Comparison of ENCODE assay signal across 8 cellular contexts in the genomic region with DNA sequence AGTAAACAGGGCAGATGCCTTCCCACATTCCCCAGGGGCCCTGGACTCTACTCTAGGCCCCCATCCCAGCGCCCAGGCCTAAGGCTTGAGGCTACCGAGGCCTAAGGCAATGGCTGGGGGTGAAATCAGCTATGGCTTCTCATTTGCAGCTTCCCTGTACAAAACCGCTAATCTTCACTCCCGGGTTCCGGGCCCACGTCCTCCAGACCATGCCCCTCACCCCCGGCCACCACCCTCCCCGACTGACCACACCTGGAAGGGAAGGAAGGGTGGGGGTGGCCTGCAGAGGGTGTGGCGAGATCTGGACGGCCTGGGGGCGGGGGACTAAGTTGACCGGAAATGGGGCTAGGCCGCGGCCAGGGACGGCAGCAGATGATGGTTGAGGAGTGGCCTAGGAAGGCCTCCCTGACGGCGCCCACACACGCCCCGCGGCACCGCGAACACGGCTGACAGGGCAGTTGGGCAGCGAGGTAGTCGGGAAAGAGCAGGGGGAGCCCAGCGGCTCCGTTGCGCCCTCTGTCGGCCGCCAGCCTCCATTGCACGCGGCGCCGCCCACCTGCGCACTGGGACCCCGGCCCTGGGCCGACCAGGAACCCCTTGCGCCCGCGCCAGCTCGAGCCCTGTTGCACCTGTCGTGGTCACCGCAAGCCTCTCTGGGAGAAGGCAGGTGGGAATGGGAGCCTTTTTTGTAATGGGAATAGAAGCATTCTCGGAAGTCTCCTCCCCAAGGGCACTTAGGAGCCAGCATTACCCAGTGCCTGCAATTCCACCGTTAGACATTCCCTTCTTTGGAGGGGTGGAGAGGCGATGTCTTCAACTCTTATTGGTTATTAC.
DNase-seq lines count a peak whose midpoint lies in the region; ATAC-seq and TF ChIP-seq lines count a peak whose summit lies in the region.

No MANE protein-coding gene starts in this region.

- H3K27ac ChIP-seq in SJSA1 = peak overlapping the region; percentile 46
- H3K27ac ChIP-seq in osteoblast (ENCODE audit: low read depth, low read length) = peak overlapping the region; percentile 56
- peak overlapping the region; percentile 57 to 93 (median 84) for H3K27ac ChIP-seq in tibial nerve

- H2AFZ ChIP-seq in osteoblast (ENCODE audit: low read length) = peak overlapping the region; percentile 85

- no peaks in the 10 kb centered on the region for H3K4me1 Mint-ChIP-seq in activated naive CD4-positive, alpha-beta T cell treated with anti-CD3 and anti-CD28 coated beads, Interleukin-2, amount 10 ng/mL, durations not matched to agents 7 days and 5 days

- peak in 1 of 2 donors; percentile 49 for TF ChIP-seq EP300 in tibial nerve (IDR thresholded peaks at IDR 0.05)

- DNase-seq in CD1c-positive myeloid dendritic cell (ENCODE audit: extremely low spot score) (peak; percentile 66), HuH-7.5 (ENCODE audit: low spot score) (peak; percentile 77), SJSA1 (ENCODE audit: low read depth in 1 of 2, low spot score in 2 of 2) (peak; percentile 52 to 77), glomerular visceral epithelial cell (ENCODE audit: extremely low spot score) (peak; percentile 71), osteoblast (ENCODE audit: insufficient read length, low spot score, missing footprints) (peak; percentile 94), tibial nerve (ENCODE audit: low spot score in 2 of 2) (peak; percentile 29 to 47)
- DNase-seq in activated naive CD4-positive, alpha-beta T cell treated with anti-CD3 and anti-CD28 coated beads, Interleukin-2, amount 10 ng/mL, durations not matched to agents 7 days and 5 days = peak; percentile 63

- H3K79me2 ChIP-seq in osteoblast (ENCODE audit: insufficient read depth, low read length) = no peaks in the 10 kb centered on the region

- no peak for TF ChIP-seq POLR2A in tibial nerve (IDR thresholded peaks at IDR 0.05)

- peak; percentile 81 for TF ChIP-seq CTCF in osteoblast (IDR thresholded peaks at IDR 0.05; ENCODE audit: extremely low read depth, low read depth, low read length)
- peak; percentile 97 to 98 (median 98) for TF ChIP-seq CTCF in tibial nerve (IDR thresholded peaks at IDR 0.05)

- peaks cover 24% of the 10 kb centered on the region for H3K27me3 Mint-ChIP-seq in activated naive CD4-positive, alpha-beta T cell treated with anti-CD3 and anti-CD28 coated beads, Interleukin-2, amount 10 ng/mL, durations not matched to agents 7 days and 5 days

- H3K27me3 ChIP-seq in SJSA1 (replicated peaks) (no peaks in the 10 kb centered on the region), osteoblast (ENCODE audit: insufficient read depth, low read length) (no peaks in the 10 kb centered on the region), tibial nerve (no peaks in the 10 kb centered on the region)

- no peaks in the 10 kb centered on the region for H3K9me3 Mint-ChIP-seq in activated naive CD4-positive, alpha-beta T cell treated with anti-CD3 and anti-CD28 coated beads, Interleukin-2, amount 10 ng/mL, durations not matched to agents 7 days and 5 days

- H4K20me1 ChIP-seq in osteoblast (ENCODE audit: insufficient read depth, low read length) = no peaks in the 10 kb centered on the region

- CTCF ChIA-PET in activated naive CD4-positive, alpha-beta T cell treated with anti-CD3 and anti-CD28 coated beads, Interleukin-2, amount 10 ng/mL, durations not matched to agents 7 days and 5 days (lab: Charles Lee) = interaction anchor here (0.6 to 2.0 kb wide), 13 partner anchors 9 to 340 kb away, joined by 3 to 9 read pairs (median 3); no protein-coding TSS in a partner anchor

- H3K9me3 ChIP-seq in SJSA1 (replicated peaks) (no peaks in the 10 kb centered on the region), osteoblast (ENCODE audit: low read depth, low read length) (no peaks in the 10 kb centered on the region), tibial nerve (no peaks in the 10 kb centered on the region)

- peaks cover 41% of the 10 kb centered on the region for H3K4me1 ChIP-seq in SJSA1 (replicated peaks)
- peaks cover 28% of the 10 kb centered on the region for H3K4me1 ChIP-seq in osteoblast (ENCODE audit: insufficient read depth, low read length)
- peaks cover 0 to 51% (median 19%) of the 10 kb centered on the region in 4 donors for H3K4me1 ChIP-seq in tibial nerve

- 0 out of 2 replicates have a peak overlapping the region, but pooled peaks have one; percentile 7 for H3K4me3 ChIP-seq in SJSA1
- peak overlapping the region; percentile 65 for H3K4me3 ChIP-seq in osteoblast (ENCODE audit: insufficient read depth, low read length)
- H3K4me3 ChIP-seq in tibial nerve = peak overlapping the region; percentile 19 to 45 (median 29)

- H3K36me3 Mint-ChIP-seq in activated naive CD4-positive, alpha-beta T cell treated with anti-CD3 and anti-CD28 coated beads, Interleukin-2, amount 10 ng/mL, durations not matched to agents 7 days and 5 days = no peaks in the 10 kb centered on the region

- H3K27ac Mint-ChIP-seq in activated naive CD4-positive, alpha-beta T cell treated with anti-CD3 and anti-CD28 coated beads, Interleukin-2, amount 10 ng/mL, durations not matched to agents 7 days and 5 days = no peak overlapping the region

- peak overlapping the region; percentile 88 for H3K4me2 ChIP-seq in osteoblast (ENCODE audit: insufficient read depth, low read length)

- ATAC-seq in GM19397 (IDR thresholded peaks at IDR 0.05; ENCODE audit: unreplicated experiment) = peak; percentile 62

- peak overlapping the region; percentile 30 for H3K4me3 Mint-ChIP-seq in activated naive CD4-positive, alpha-beta T cell treated with anti-CD3 and anti-CD28 coated beads, Interleukin-2, amount 10 ng/mL, durations not matched to agents 7 days and 5 days

- H3K36me3 ChIP-seq in SJSA1 (no peaks in the 10 kb centered on the region), osteoblast (ENCODE audit: insufficient read depth, low read length) (no peaks in the 10 kb centered on the region), tibial nerve (no peaks in the 10 kb centered on the region)

- 8 to 26% methylated on average over 18 to 41 of the region's 46 CpGs for WGBS in tibial nerve, 2 donors

Comparison
In these comparisons a context has a peak if more than half of its experiments do, and no peak if none do; other contexts are left out.
1. Peak in every context shown above with its lines: DNase-seq, ATAC-seq, H3K4me3 ChIP-seq and H3K27ac ChIP-seq.
2. DNase-seq: peak in every context shown above with its lines; median percentile 94 in osteoblast; 77 in HuH-7.5; 71 in glomerular visceral epithelial cell; 66 in CD1c-positive myeloid dendritic cell; 64 in SJSA1; 63 in activated naive CD4-positive, alpha-beta T cell treated with anti-CD3 and anti-CD28 coated beads, Interleukin-2, amount 10 ng/mL, durations not matched to agents 7 days and 5 days; 38 in tibial nerve.
3. H3K4me3 ChIP-seq: peak in every context shown above with its lines; median percentile 65 in osteoblast; 29 in tibial nerve; 7 in SJSA1.